ENCODE assay signal across 8 cellular contexts in the genomic region with DNA sequence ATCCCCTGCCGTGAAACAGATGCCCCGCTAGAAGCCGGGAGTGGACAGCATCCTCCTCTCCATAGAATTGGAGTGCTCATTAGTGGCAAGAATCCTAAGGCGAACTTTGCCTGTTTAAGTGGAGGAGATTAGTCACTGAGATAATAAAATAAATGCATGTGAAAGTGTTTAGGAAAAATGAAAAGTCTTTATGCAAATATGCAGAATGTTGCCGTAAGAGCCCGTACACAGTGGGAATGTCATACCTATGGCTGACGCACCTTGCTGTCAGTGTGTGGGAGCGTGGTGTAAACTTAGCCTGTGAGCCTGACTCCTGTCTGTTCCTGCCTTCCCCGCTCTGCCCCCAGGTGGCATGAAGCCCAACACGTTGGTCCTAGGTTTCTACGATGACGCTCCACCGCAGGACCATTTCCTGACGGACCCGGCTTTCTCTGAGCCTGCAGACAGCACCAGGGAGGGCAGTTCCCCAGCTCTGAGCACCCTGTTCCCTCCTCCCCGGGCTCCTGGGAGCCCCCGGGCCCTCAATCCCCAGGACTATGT. TPM values are rescaled to one million over a fixed set of nuclear protein-coding genes. Genes with fewer than 3 reads are reported as not detected.
DNase-seq lines count a peak whose midpoint lies in the region; ATAC-seq and TF ChIP-seq lines count a peak whose summit lies in the region.

No MANE protein-coding gene starts in this region.

- H3K27ac ChIP-seq in transverse colon = peak overlapping the region; percentile 92 to 97 (median 96)

- CTCF ChIA-PET in activated CD4-positive, alpha-beta T cell treated with anti-CD3 and anti-CD28 coated beads for 36 hours (lab: Charles Lee) = interaction anchor here (0.6 to 1.0 kb wide), 2 partner anchors 12 to 247 kb away, joined by 3 read pairs; no protein-coding TSS in a partner anchor

- H3K4me3 ChIP-seq in transverse colon = peak overlapping the region in 3 of 4 donors; percentile 69 to 74 (median 72)

- no peaks in the 10 kb centered on the region for H3K27me3 ChIP-seq in transverse colon

- H3K36me3 ChIP-seq in transverse colon = no peaks in the 10 kb centered on the region

- intact Hi-C loops in activated CD4-positive, alpha-beta T cell treated with anti-CD3 and anti-CD28 coated beads for 36 hours (cut with DNase I, micrococcal nuclease) = no loop called here
- intact Hi-C loops in activated T-helper 1 cell treated with anti-CD3 and anti-CD28 coated beads, Interleukin-12 subunit alpha, Interleukin-12 subunit beta, Interleukin-2, Interleukin-4 antibody, amounts not matched to agents 30 ng/mL and 10 ng/mL and 1 ng/mL, durations not matched to agents 14 hours and 24 hours and 36 hours (cut with micrococcal nuclease) = loop anchor here (5.0 kb wide), 1 partner anchor 593 kb away; no protein-coding TSS in a partner anchor
- intact Hi-C loops in transverse colon (cut with DNase I; ENCODE audit: low total_unique reads) = no loop called here

- WGBS in transverse colon (ENCODE audit: low coverage in 1 of 2), 2 donors = 75 to 97% methylated on average over 4 to 17 of the region's 17 CpGs

- TF ChIP-seq EP300 in transverse colon (IDR thresholded peaks at IDR 0.05; ENCODE audit: low read depth) = no peak

- TF ChIP-seq CTCF in transverse colon (IDR thresholded peaks at IDR 0.05) = no peak

- no peak for DNase-seq in activated CD4-positive, alpha-beta T cell treated with anti-CD3 and anti-CD28 coated beads for 36 hours
- no peak for DNase-seq in activated CD4-positive, alpha-beta T cell treated with anti-CD3 and anti-CD28 coated beads, Interleukin-2, amount 50 U/mL, for 1 hour
- DNase-seq in activated T-helper 1 cell treated with anti-CD3 and anti-CD28 coated beads, Interleukin-12 subunit alpha, Interleukin-12 subunit beta, Interleukin-2, Interleukin-4 antibody, amounts not matched to agents 30 ng/mL and 10 ng/mL and 1 ng/mL, durations not matched to agents 14 hours and 24 hours and 36 hours (ENCODE audit: low spot score) = no peak
- DNase-seq in kidney tubule cell (ENCODE audit: low spot score) = peak; percentile 27
- no peak for DNase-seq in transverse colon
- DNase-seq in GM19238 (ENCODE audit: insufficient read length, low spot score) = no peak
- no peak for DNase-seq in NOMO-1 treated with DMSO at 0.1 percent for 48 hours (lab: John Stamatoyannopoulos, UW; ENCODE audit: unreplicated experiment)

- peaks cover 20% of the 10 kb centered on the region for H3K4me1 Mint-ChIP-seq in activated CD4-positive, alpha-beta T cell treated with anti-CD3 and anti-CD28 coated beads for 36 hours
- peaks cover 12% of the 10 kb centered on the region for H3K4me1 Mint-ChIP-seq in activated T-helper 1 cell treated with anti-CD3 and anti-CD28 coated beads, Interleukin-12 subunit alpha, Interleukin-12 subunit beta, Interleukin-2, Interleukin-4 antibody, amounts not matched to agents 30 ng/mL and 10 ng/mL and 1 ng/mL, durations not matched to agents 14 hours and 24 hours and 36 hours (ENCODE audit: low read depth)

- H3K9me3 ChIP-seq in transverse colon = no peaks in the 10 kb centered on the region

- no peaks in the 10 kb centered on the region for H3K27me3 Mint-ChIP-seq in activated CD4-positive, alpha-beta T cell treated with anti-CD3 and anti-CD28 coated beads for 36 hours
- H3K27me3 Mint-ChIP-seq in activated T-helper 1 cell treated with anti-CD3 and anti-CD28 coated beads, Interleukin-12 subunit alpha, Interleukin-12 subunit beta, Interleukin-2, Interleukin-4 antibody, amounts not matched to agents 30 ng/mL and 10 ng/mL and 1 ng/mL, durations not matched to agents 14 hours and 24 hours and 36 hours (ENCODE audit: insufficient read depth) = peaks cover 2% of the 10 kb centered on the region

- in situ Hi-C loops in transverse colon (cut with MboI; ENCODE audit: low pct_ligation_motif_present in 1 of 4, low pct_unique_long_range_greater_than_20kb in 1 of 4, low sequenced_read_pairs in 3 of 4) = loop anchor here in 1 of 4 donors (25.0 kb wide), 1 partner anchor 153 kb away; the partner anchor contains the start of genes EPO and POP7

- no peaks in the 10 kb centered on the region for H3K9me3 Mint-ChIP-seq in activated CD4-positive, alpha-beta T cell treated with anti-CD3 and anti-CD28 coated beads for 36 hours (ENCODE audit: low read depth)
- H3K9me3 Mint-ChIP-seq in activated T-helper 1 cell treated with anti-CD3 and anti-CD28 coated beads, Interleukin-12 subunit alpha, Interleukin-12 subunit beta, Interleukin-2, Interleukin-4 antibody, amounts not matched to agents 30 ng/mL and 10 ng/mL and 1 ng/mL, durations not matched to agents 14 hours and 24 hours and 36 hours = no peaks in the 10 kb centered on the region

- POLR2A ChIA-PET in activated CD4-positive, alpha-beta T cell treated with anti-CD3 and anti-CD28 coated beads for 36 hours (lab: Charles Lee) = no interaction called here

- H3K4me1 ChIP-seq in transverse colon = peaks cover 11 to 39% (median 34%) of the 10 kb centered on the region in 4 donors

- peaks cover 20% of the 10 kb centered on the region for H3K36me3 Mint-ChIP-seq in activated CD4-positive, alpha-beta T cell treated with anti-CD3 and anti-CD28 coated beads for 36 hours (ENCODE audit: low read depth)
- H3K36me3 Mint-ChIP-seq in activated T-helper 1 cell treated with anti-CD3 and anti-CD28 coated beads, Interleukin-12 subunit alpha, Interleukin-12 subunit beta, Interleukin-2, Interleukin-4 antibody, amounts not matched to agents 30 ng/mL and 10 ng/mL and 1 ng/mL, durations not matched to agents 14 hours and 24 hours and 36 hours (ENCODE audit: low read depth) = peaks cover 30% of the 10 kb centered on the region

- H3K4me3 Mint-ChIP-seq in activated CD4-positive, alpha-beta T cell treated with anti-CD3 and anti-CD28 coated beads for 36 hours = peak overlapping the region; percentile 90
- H3K4me3 Mint-ChIP-seq in activated T-helper 1 cell treated with anti-CD3 and anti-CD28 coated beads, Interleukin-12 subunit alpha, Interleukin-12 subunit beta, Interleukin-2, Interleukin-4 antibody, amounts not matched to agents 30 ng/mL and 10 ng/mL and 1 ng/mL, durations not matched to agents 14 hours and 24 hours and 36 hours = peak overlapping the region; percentile 30

- no peak for ATAC-seq in activated CD4-positive, alpha-beta T cell treated with anti-CD3 and anti-CD28 coated beads for 36 hours
- no peak for ATAC-seq in GM18868 (IDR thresholded peaks at IDR 0.05; ENCODE audit: unreplicated experiment)

- no peak overlapping the region for H3K27ac Mint-ChIP-seq in activated CD4-positive, alpha-beta T cell treated with anti-CD3 and anti-CD28 coated beads for 36 hours
- H3K27ac Mint-ChIP-seq in activated T-helper 1 cell treated with anti-CD3 and anti-CD28 coated beads, Interleukin-12 subunit alpha, Interleukin-12 subunit beta, Interleukin-2, Interleukin-4 antibody, amounts not matched to agents 30 ng/mL and 10 ng/mL and 1 ng/mL, durations not matched to agents 14 hours and 24 hours and 36 hours = no peak overlapping the region

- no peak for TF ChIP-seq POLR2A in transverse colon (IDR thresholded peaks at IDR 0.05)

RNA-seq across cellular contexts. Expression of gene TRIP6, which starts 1.7 kb away (rescaled TPM):
- total RNA-seq in activated CD4-positive, alpha-beta T cell treated with anti-CD3 and anti-CD28 coated beads for 36 hours = 10 to 100 TPM; 22.2 to 31.1 TPM
- total RNA-seq in activated T-helper 1 cell treated with anti-CD3 and anti-CD28 coated beads, Interleukin-12 subunit alpha, Interleukin-12 subunit beta, Interleukin-2, Interleukin-4 antibody, amounts not matched to agents 30 ng/mL and 10 ng/mL and 1 ng/mL, durations not matched to agents 14 hours and 24 hours and 36 hours = 41.5 and 44.1 TPM in 2 replicates
- 10 to 100 TPM; 10.9 to 24.3 (median 21.2) TPM for total RNA-seq in transverse colon

RNA-seq across cellular contexts. Expression of gene SRRT, which starts 9.5 kb away (rescaled TPM):
- total RNA-seq in activated CD4-positive, alpha-beta T cell treated with anti-CD3 and anti-CD28 coated beads for 36 hours = 100 to 1,000 TPM; 253 to 260 TPM
- total RNA-seq in activated T-helper 1 cell treated with anti-CD3 and anti-CD28 coated beads, Interleukin-12 subunit alpha, Interleukin-12 subunit beta, Interleukin-2, Interleukin-4 antibody, amounts not matched to agents 30 ng/mL and 10 ng/mL and 1 ng/mL, durations not matched to agents 14 hours and 24 hours and 36 hours = 294 and 306 TPM in 2 replicates
- total RNA-seq in transverse colon = 100 to 1,000 TPM in 2 of 4 donors, 10 to 100 TPM in 2; 64.6 to 217 (median 103) TPM

RNA-seq across cellular contexts. Expression of gene SLC12A9, which starts 12.9 kb away (rescaled TPM):
- total RNA-seq in activated CD4-positive, alpha-beta T cell treated with anti-CD3 and anti-CD28 coated beads for 36 hours = 10 to 100 TPM; 13.6 to 15.6 TPM
- total RNA-seq in activated T-helper 1 cell treated with anti-CD3 and anti-CD28 coated beads, Interleukin-12 subunit alpha, Interleukin-12 subunit beta, Interleukin-2, Interleukin-4 antibody, amounts not matched to agents 30 ng/mL and 10 ng/mL and 1 ng/mL, durations not matched to agents 14 hours and 24 hours and 36 hours = 46.0 and 47.9 TPM in 2 replicates
- total RNA-seq in transverse colon = 10 to 100 TPM; 21.0 to 46.2 (median 23.1) TPM

RNA-seq across cellular contexts. Expression of gene UFSP1, which starts 24.1 kb away (rescaled TPM):
- 1 to 10 TPM; 1.5 to 1.7 TPM for total RNA-seq in activated CD4-positive, alpha-beta T cell treated with anti-CD3 and anti-CD28 coated beads for 36 hours
- 4.1 and 5.5 TPM in 2 replicates for total RNA-seq in activated T-helper 1 cell treated with anti-CD3 and anti-CD28 coated beads, Interleukin-12 subunit alpha, Interleukin-12 subunit beta, Interleukin-2, Interleukin-4 antibody, amounts not matched to agents 30 ng/mL and 10 ng/mL and 1 ng/mL, durations not matched to agents 14 hours and 24 hours and 36 hours
- total RNA-seq in transverse colon = 10 to 100 TPM in 1 of 4 donors, 1 to 10 TPM in 2, not detected in 1; 1.3 to 19.1 (median 3.7) TPM

RNA-seq across cellular contexts. Expression of gene ACHE, which starts 30.2 kb away (rescaled TPM):
- total RNA-seq in activated CD4-positive, alpha-beta T cell treated with anti-CD3 and anti-CD28 coated beads for 36 hours = under 1 TPM in 1 of 2 experiments, not detected in 1; 0.09 TPM
- 0.17 and 0.21 TPM in 2 replicates for total RNA-seq in activated T-helper 1 cell treated with anti-CD3 and anti-CD28 coated beads, Interleukin-12 subunit alpha, Interleukin-12 subunit beta, Interleukin-2, Interleukin-4 antibody, amounts not matched to agents 30 ng/mL and 10 ng/mL and 1 ng/mL, durations not matched to agents 14 hours and 24 hours and 36 hours
- 10 to 100 TPM in 3 of 4 donors, 1 to 10 TPM in 1; 3.8 to 29.9 (median 14.3) TPM for total RNA-seq in transverse colon
